ENCODE assay signal across 25 cellular contexts in genomic region chr9:1659036-1659701, GRCh38.
DNase-seq lines count a peak whose midpoint lies in the region; ATAC-seq, FAIRE-seq and TF ChIP-seq lines count a peak whose summit lies in the region.
"Had no signal": no experiment of that assay in that cellular context is flagged by ENCODE, and none has a peak within 500 bp of the region (broad histone marks: within the 10 kb centered on the region; RNA-seq: fewer than 3 reads in every experiment).

No MANE protein-coding gene starts in this region.

- DNase-seq in body of pancreas (peak in 3 of 4 donors; percentile 15 to 26 (median 21)), mucosa of gallbladder (ENCODE audit: low spot score) (peak; percentile 28), pancreas (peak in 2 of 6 donors; percentile 17 to 27), OCI-M2 (lab: John Stamatoyannopoulos, UW; ENCODE audit: unreplicated experiment) (no peak)
- DNase-seq: 8988T; ACHN; BE2C; C1 segment of cervical spinal cord; CD4-positive, alpha-beta memory T cell; CD4-positive, CD25-positive, alpha-beta regulatory T cell; CD8-positive, alpha-beta memory T cell; COR-L47; DMS 273 treated with DMSO at 0.1 percent for 48 hours; DMS153; DMS53; DMS79; DND-41; EL; GDM1 had no signal

- H3K27me3 ChIP-seq in body of pancreas (no peaks in the 10 kb centered on the region), pancreas (no peaks in the 10 kb centered on the region)
- H3K27me3 ChIP-seq: BE2C, BLaER1 had no signal

- ATAC-seq in body of pancreas = peak; percentile 77
- peak; percentile 51 to 79 (median 64) for ATAC-seq in pancreas
- no peak for ATAC-seq in GM21723 (IDR thresholded peaks at IDR 0.05; ENCODE audit: unreplicated experiment)
- ATAC-seq: GM12878 had no signal

- H3K9me3 ChIP-seq in body of pancreas (no peaks in the 10 kb centered on the region), pancreas (no peaks in the 10 kb centered on the region)
- H3K9me3 ChIP-seq: BE2C, BLaER1 had no signal

- H3K36me3 ChIP-seq in body of pancreas (replicated peaks in 1 of 2; ENCODE audit: insufficient read depth in 1 of 2, low read depth in 2 of 2) (no peaks in the 10 kb centered on the region), pancreas (no peaks in the 10 kb centered on the region)
- H3K36me3 ChIP-seq: BE2C, BLaER1 had no signal

- H3K4me1 ChIP-seq in body of pancreas (peaks cover 8% of the 10 kb centered on the region), pancreas (no peaks in the 10 kb centered on the region)
- H3K4me1 ChIP-seq: BE2C, BLaER1 had no signal

- intact Hi-C loops in body of pancreas (cut with DNase I) = no loop called here
- intact Hi-C loops in pancreas (cut with DNase I) = no loop called here

- no peak for FAIRE-seq in pancreas (lab: Jason Lieb, UNC)
- FAIRE-seq: A204.1, GM12878, GM12892, GM18507 had no signal

- no peak for TF ChIP-seq POLR2A in body of pancreas (IDR thresholded peaks at IDR 0.05)

- 31 to 36% methylated on average over 3 of the region's 3 CpGs for WGBS in body of pancreas, 2 donors
- WGBS in pancreas, 2 donors = 28 to 34% methylated on average over 3 of the region's 3 CpGs

- H3K4me3 ChIP-seq in body of pancreas (no peak overlapping the region), pancreas (no peak overlapping the region)
- H3K4me3 ChIP-seq: BLaER1, GM12878 had no signal

- TF ChIP-seq CTCF in body of pancreas (IDR thresholded peaks at IDR 0.05) (no peak), pancreas (IDR thresholded peaks at IDR 0.05) (no peak)

- H3K27ac ChIP-seq in body of pancreas = peak overlapping the region in 3 of 4 donors; percentile 32 to 73 (median 65)
- peak overlapping the region; percentile 12 to 59 (median 37) for H3K27ac ChIP-seq in pancreas
- H3K27ac ChIP-seq: BLaER1 had no signal
